In the genomic region with DNA sequence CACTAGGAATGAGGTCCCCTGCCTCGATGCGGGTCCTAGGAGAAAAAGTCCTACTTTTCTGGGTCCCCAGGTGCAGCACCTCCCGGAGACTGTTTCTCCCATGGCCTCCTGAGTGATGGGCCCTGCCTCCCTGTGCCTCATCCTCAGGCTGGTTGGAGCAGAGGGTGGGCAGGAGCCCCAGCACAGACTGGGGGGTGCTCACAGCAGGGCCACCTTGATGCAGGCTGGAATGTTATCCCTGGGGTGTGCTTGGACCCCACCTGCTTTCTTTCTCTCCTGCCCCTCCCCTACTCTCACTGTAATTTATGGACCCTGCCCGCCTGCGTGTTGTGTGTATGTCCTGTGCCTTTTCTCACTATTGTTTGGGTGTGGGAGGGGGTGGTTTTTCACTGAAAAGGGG, we compare ENCODE assay signal across 16 cellular contexts. TPM values are rescaled to one million over a fixed set of nuclear protein-coding genes. Genes with fewer than 3 reads are reported as not detected.
DNase-seq lines count a peak whose midpoint lies in the region; ATAC-seq and TF ChIP-seq lines count a peak whose summit lies in the region.
"Had no signal": no experiment of that assay in that cellular context is flagged by ENCODE, and none has a peak within 500 bp of the region (broad histone marks: within the 10 kb centered on the region; RNA-seq: fewer than 3 reads in every experiment).

No MANE protein-coding gene starts in this region.

- H2AK9ac ChIP-seq in IMR-90 (replicated peaks; ENCODE audit: low read depth, low read length, poor library complexity) = no peak overlapping the region

- no peak overlapping the region for H2BK120ac ChIP-seq in IMR-90 (ENCODE audit: low read depth, low read length)

- H3K4me3 ChIP-seq in breast epithelium (no peak overlapping the region), IMR-90 (ENCODE audit: insufficient read depth, low read depth, low read length) (no peak overlapping the region)
- H3K4me3 ChIP-seq: GM23338, SK-N-MC had no signal

- CTCF ChIA-PET in MCF 10A (lab: Yijun Ruan, JAX) = interaction anchor here (1.0 kb wide), 1 partner anchor 17 kb away, joined by 4 read pairs; no protein-coding TSS in a partner anchor
- CTCF ChIA-PET in IMR-90 (lab: Yijun Ruan, JAX) = no interaction called here

- no peak overlapping the region for H2BK20ac ChIP-seq in IMR-90 (ENCODE audit: low read depth, low read length)

- TF ChIP-seq CTCF in MCF 10A (IDR thresholded peaks at IDR 0.05; ENCODE audit: unreplicated experiment) (no peak), breast epithelium (IDR thresholded peaks at IDR 0.05) (no peak), IMR-90 (conservative IDR thresholded peaks at IDR 0.05; ENCODE audit: low read depth, low read length) (no peak)

- no peaks in the 10 kb centered on the region for H3K79me1 ChIP-seq in IMR-90 (ENCODE audit: low read depth in 1 of 2, low read length in 2 of 2)

- in situ Hi-C loops in IMR-90 (cut with MboI; ENCODE audit: low sequenced_read_pairs) = no loop called here

- peaks cover 10 to 15% of the 10 kb centered on the region in 2 donors for H3K4me1 ChIP-seq in breast epithelium
- H3K4me1 ChIP-seq in IMR-90 (ENCODE audit: control insufficient read depth, insufficient read depth, low read length) = peaks cover 2% of the 10 kb centered on the region; the same call in 1 of the 2 replicates

- no peak overlapping the region for H3K27ac Mint-ChIP-seq in MCF 10A (ENCODE audit: low read depth, unreplicated experiment)
- peak overlapping the region; percentile 52 for H3K27ac Mint-ChIP-seq in activated T-helper 17 cell treated with anti-CD3 and anti-CD28 coated beads, Interleukin-2, amount 50 U/mL, for 72 hours
- H3K27ac Mint-ChIP-seq in stimulated activated memory B cell treated with anti-CD40 and anti-IgM and Interleukin-4, amounts not matched to agents 10 μg/mL and 1 μg/mL and 100 μg/mL, for 72 hours = peak overlapping the region; percentile 55
- H3K27ac Mint-ChIP-seq: GM23338, HFFc6 had no signal

- H4K8ac ChIP-seq in IMR-90 (ENCODE audit: low read depth in 2 of 2, low read length in 2 of 2) = no peak overlapping the region

- H3K4me3 Mint-ChIP-seq in MCF 10A (ENCODE audit: unreplicated experiment) = no peak overlapping the region
- no peak overlapping the region for H3K4me3 Mint-ChIP-seq in activated T-helper 17 cell treated with anti-CD3 and anti-CD28 coated beads, Interleukin-2, amount 50 U/mL, for 72 hours
- no peak overlapping the region for H3K4me3 Mint-ChIP-seq in stimulated activated memory B cell treated with anti-CD40 and anti-IgM and Interleukin-4, amounts not matched to agents 10 μg/mL and 1 μg/mL and 100 μg/mL, for 72 hours
- H3K4me3 Mint-ChIP-seq: CD14-positive monocyte, GM23338, HFFc6 had no signal

- no peak overlapping the region for H3K23ac ChIP-seq in IMR-90 (ENCODE audit: low read depth, low read length)

- no peaks in the 10 kb centered on the region for H3K9me1 ChIP-seq in IMR-90 (ENCODE audit: insufficient read depth, low read length)

- no peak overlapping the region for H3K56ac ChIP-seq in IMR-90 (ENCODE audit: extremely low read depth, insufficient read depth, low read length)

- DNase-seq in MCF 10A (ENCODE audit: unreplicated experiment) = no peak
- no peak for DNase-seq in breast epithelium (ENCODE audit: low spot score in 2 of 2)
- no peak for DNase-seq in IMR-90
- no peak for DNase-seq in NCI-H2029 (lab: John Stamatoyannopoulos, UW)
- DNase-seq in DMS153 (lab: John Stamatoyannopoulos, UW) = no peak
- DNase-seq: HFFc6, NCI-H1417 treated with DMSO at 0.1 percent for 48 hours, NCI-H2081, NCI-H748 treated with DMSO at 0.1 percent for 48 hours had no signal

- H3K27me3 ChIP-seq in breast epithelium = peaks cover 7 to 22% of the 10 kb centered on the region in 2 donors
- peaks cover 26% of the 10 kb centered on the region for H3K27me3 ChIP-seq in IMR-90 (ENCODE audit: control insufficient read depth, insufficient read depth, low read length)

- H3K36me3 Mint-ChIP-seq in MCF 10A (ENCODE audit: insufficient read depth, unreplicated experiment) = peaks cover 19% of the 10 kb centered on the region
- peaks cover 38% of the 10 kb centered on the region for H3K36me3 Mint-ChIP-seq in activated T-helper 17 cell treated with anti-CD3 and anti-CD28 coated beads, Interleukin-2, amount 50 U/mL, for 72 hours (ENCODE audit: low read depth)
- H3K36me3 Mint-ChIP-seq in stimulated activated memory B cell treated with anti-CD40 and anti-IgM and Interleukin-4, amounts not matched to agents 10 μg/mL and 1 μg/mL and 100 μg/mL, for 72 hours = peaks cover 35% of the 10 kb centered on the region

- H3K36me3 ChIP-seq in breast epithelium (no peaks in the 10 kb centered on the region), IMR-90 (ENCODE audit: control insufficient read depth, insufficient read depth, low read length) (peaks cover 12% of the 10 kb centered on the region; the same call in 1 of the 2 replicates)

- no peak for TF ChIP-seq RAD21 in IMR-90 (IDR thresholded peaks at IDR 0.05; ENCODE audit: low read length)

- no peak overlapping the region for H3K14ac ChIP-seq in IMR-90 (replicated peaks; ENCODE audit: low read depth, low read length)

- H4K91ac ChIP-seq in IMR-90 (ENCODE audit: insufficient read depth, low read depth, low read length) = no peak overlapping the region

- no peak overlapping the region for H2AFZ ChIP-seq in IMR-90 (replicated peaks; ENCODE audit: low read length, poor library complexity)
- H2AFZ ChIP-seq: GM23338 had no signal

- H3K4me1 Mint-ChIP-seq in MCF 10A (ENCODE audit: insufficient read depth, unreplicated experiment) = no peaks in the 10 kb centered on the region
- peaks cover 5% of the 10 kb centered on the region for H3K4me1 Mint-ChIP-seq in activated T-helper 17 cell treated with anti-CD3 and anti-CD28 coated beads, Interleukin-2, amount 50 U/mL, for 72 hours
- H3K4me1 Mint-ChIP-seq in stimulated activated memory B cell treated with anti-CD40 and anti-IgM and Interleukin-4, amounts not matched to agents 10 μg/mL and 1 μg/mL and 100 μg/mL, for 72 hours = peaks cover 44% of the 10 kb centered on the region

- H3K9me3 Mint-ChIP-seq in MCF 10A (ENCODE audit: unreplicated experiment) = no peaks in the 10 kb centered on the region
- no peaks in the 10 kb centered on the region for H3K9me3 Mint-ChIP-seq in activated T-helper 17 cell treated with anti-CD3 and anti-CD28 coated beads, Interleukin-2, amount 50 U/mL, for 72 hours
- no peaks in the 10 kb centered on the region for H3K9me3 Mint-ChIP-seq in stimulated activated memory B cell treated with anti-CD40 and anti-IgM and Interleukin-4, amounts not matched to agents 10 μg/mL and 1 μg/mL and 100 μg/mL, for 72 hours
- H3K9me3 Mint-ChIP-seq: HFFc6 had no signal

- BruUV-seq in MCF 10A (replicated peaks; lab: Mats Ljungman, UMichigan) (TSS peak; percentile 50), IMR-90 (replicated peaks; lab: Mats Ljungman, UMichigan) (TSS peak; percentile 88)

- no peak overlapping the region for H3K4me2 ChIP-seq in IMR-90 (ENCODE audit: low read depth, low read length)
- H3K4me2 ChIP-seq: GM23338 had no signal

- no peak overlapping the region for H3K4ac ChIP-seq in IMR-90 (ENCODE audit: low read depth, low read length)

- H4K20me1 ChIP-seq in IMR-90 (ENCODE audit: insufficient read depth, low read length) = peaks cover 4% of the 10 kb centered on the region; the same call in 1 of the 2 replicates

- POLR2A ChIA-PET in MCF 10A (lab: Yijun Ruan, JAX) = no interaction called here
- POLR2A ChIA-PET in IMR-90 (lab: Charles Lee; ENCODE audit: unreplicated experiment) = no interaction called here

- H4K5ac ChIP-seq in IMR-90 (ENCODE audit: low read depth, low read length) = no peak overlapping the region

- no peak overlapping the region for H3K9ac ChIP-seq in IMR-90 (ENCODE audit: low read depth, low read length)

- WGBS in IMR-90 (ENCODE audit: extremely low coverage in 2 of 2, insufficient read length in 1 of 2), 2 experiments = no CpG with 5 or more reads among the region's 5 CpGs

- peaks cover 10% of the 10 kb centered on the region for H3K27me3 Mint-ChIP-seq in MCF 10A (ENCODE audit: insufficient read depth, unreplicated experiment)
- peaks cover 9% of the 10 kb centered on the region for H3K27me3 Mint-ChIP-seq in activated T-helper 17 cell treated with anti-CD3 and anti-CD28 coated beads, Interleukin-2, amount 50 U/mL, for 72 hours
- H3K27me3 Mint-ChIP-seq in stimulated activated memory B cell treated with anti-CD40 and anti-IgM and Interleukin-4, amounts not matched to agents 10 μg/mL and 1 μg/mL and 100 μg/mL, for 72 hours = peaks cover 8% of the 10 kb centered on the region

- no peak overlapping the region for H2AK5ac ChIP-seq in IMR-90 (ENCODE audit: low read depth, low read length)

- dilution Hi-C loops in IMR-90 (cut with HindIII; ENCODE audit: low sequenced_read_pairs, unreplicated experiment) = no loop called here

- H3K9me3 ChIP-seq in breast epithelium (no peaks in the 10 kb centered on the region), IMR-90 (ENCODE audit: control insufficient read depth, insufficient read depth, low read length) (no peaks in the 10 kb centered on the region)

- intact Hi-C loops in MCF 10A (cut with micrococcal nuclease) (no loop called here), breast epithelium (cut with DNase I; ENCODE audit: low total_unique reads) (no loop called here), IMR-90 (cut with micrococcal nuclease) (no loop called here)

- ATAC-seq in IMR-90 (ENCODE audit: low read depth) (no peak), GM18870 (IDR thresholded peaks at IDR 0.05; ENCODE audit: unreplicated experiment) (no peak)
- ATAC-seq in activated T-helper 17 cell treated with anti-CD3 and anti-CD28 coated beads, Interleukin-2, amount 50 U/mL, for 72 hours (replicated peaks) = no peak
- ATAC-seq in stimulated activated memory B cell treated with anti-CD40 and anti-IgM and Interleukin-4, amounts not matched to agents 10 μg/mL and 1 μg/mL and 100 μg/mL, for 72 hours = no peak
- ATAC-seq: GM23338 had no signal

- H3K18ac ChIP-seq in IMR-90 (ENCODE audit: low read depth, low read length) = no peak overlapping the region

- H2BK5ac ChIP-seq in IMR-90 (ENCODE audit: low read depth, low read length, poor library complexity, severe bottlenecking) = no peak overlapping the region

- H3K27ac ChIP-seq in breast epithelium = no peak overlapping the region
- H3K27ac ChIP-seq in IMR-90 (ENCODE audit: insufficient read depth, low read length) = no peak overlapping the region

- H2BK15ac ChIP-seq in IMR-90 (ENCODE audit: low read depth, low read length) = no peak overlapping the region

- TF ChIP-seq POLR2A in breast epithelium (IDR thresholded peaks at IDR 0.05) = no peak
- no peak for TF ChIP-seq POLR2A in IMR-90 (IDR thresholded peaks at IDR 0.05; ENCODE audit: low read depth, low read length)

RNA-seq across cellular contexts. Expression of a gene that starts 8.1 kb away (rescaled TPM):
- total RNA-seq in MCF 10A (2022) (not detected in 2 replicates), breast epithelium (not detected), IMR-90 (2012; rRNA removed) (not detected in 2 replicates)
- polyA plus RNA-seq in IMR-90 (2012; rRNA removed) = not detected in 2 replicates
- not detected in 2 replicates for polyA plus RNA-seq in IMR-90 (2012; cell fraction: cytosol; rRNA removed)
- not detected in 2 replicates for polyA plus RNA-seq in IMR-90 (2012; cell fraction: nucleus; rRNA removed; ENCODE audit: low replicate concordance)
- 1 to 10 TPM in 1 of 2 donors, not detected in 1; 2.8 TPM for total RNA-seq in activated T-helper 17 cell treated with anti-CD3 and anti-CD28 coated beads, Interleukin-2, amount 50 U/mL, for 72 hours
- total RNA-seq: HFFc6, NCI-H460 had no signal
- polyA plus RNA-seq: CD14-positive monocyte, GM23338 had no signal

RNA-seq across cellular contexts. Expression of a gene that starts 19.8 kb away (rescaled TPM):
- total RNA-seq in MCF 10A (2022) (0.12 TPM in 2 replicates), breast epithelium (under 1 TPM; under 0.01 to 0.33 (median 0.15) TPM), IMR-90 (2012; rRNA removed) (under 0.01 TPM in 1 of 2 replicates, not detected in the other)
- polyA plus RNA-seq in IMR-90 (2012; rRNA removed) = 0.14 and 0.16 TPM in 2 replicates
- polyA plus RNA-seq in IMR-90 (2012; cell fraction: cytosol; rRNA removed) = 0.08 and 0.09 TPM in 2 replicates
- 1.1 and 1.9 TPM in 2 replicates for polyA plus RNA-seq in IMR-90 (2012; cell fraction: nucleus; rRNA removed; ENCODE audit: low replicate concordance)
- 1 to 10 TPM; 2.7 to 7.7 TPM for total RNA-seq in activated T-helper 17 cell treated with anti-CD3 and anti-CD28 coated beads, Interleukin-2, amount 50 U/mL, for 72 hours
- polyA plus RNA-seq: CD14-positive monocyte had no signal

RNA-seq across cellular contexts. Expression of a gene that starts 40.1 kb away (rescaled TPM):
- total RNA-seq in MCF 10A (2022) (9.1 and 21.1 TPM in 2 replicates), breast epithelium (1 to 10 TPM; 1.5 to 2.9 (median 1.9) TPM), IMR-90 (2012; rRNA removed) (14.7 and 18.1 TPM in 2 replicates)
- polyA plus RNA-seq in IMR-90 (2012; rRNA removed) = 20.1 and 31.3 TPM in 2 replicates
- 10.5 and 19.3 TPM in 2 replicates for polyA plus RNA-seq in IMR-90 (2012; cell fraction: cytosol; rRNA removed)
- 8.7 and 23.0 TPM in 2 replicates for polyA plus RNA-seq in IMR-90 (2012; cell fraction: nucleus; rRNA removed; ENCODE audit: low replicate concordance)
- 10 to 100 TPM; 62.3 to 90.5 TPM for total RNA-seq in activated T-helper 17 cell treated with anti-CD3 and anti-CD28 coated beads, Interleukin-2, amount 50 U/mL, for 72 hours
